Comparison of ENCODE assay signal across 1 cellular context in the genomic region with DNA sequence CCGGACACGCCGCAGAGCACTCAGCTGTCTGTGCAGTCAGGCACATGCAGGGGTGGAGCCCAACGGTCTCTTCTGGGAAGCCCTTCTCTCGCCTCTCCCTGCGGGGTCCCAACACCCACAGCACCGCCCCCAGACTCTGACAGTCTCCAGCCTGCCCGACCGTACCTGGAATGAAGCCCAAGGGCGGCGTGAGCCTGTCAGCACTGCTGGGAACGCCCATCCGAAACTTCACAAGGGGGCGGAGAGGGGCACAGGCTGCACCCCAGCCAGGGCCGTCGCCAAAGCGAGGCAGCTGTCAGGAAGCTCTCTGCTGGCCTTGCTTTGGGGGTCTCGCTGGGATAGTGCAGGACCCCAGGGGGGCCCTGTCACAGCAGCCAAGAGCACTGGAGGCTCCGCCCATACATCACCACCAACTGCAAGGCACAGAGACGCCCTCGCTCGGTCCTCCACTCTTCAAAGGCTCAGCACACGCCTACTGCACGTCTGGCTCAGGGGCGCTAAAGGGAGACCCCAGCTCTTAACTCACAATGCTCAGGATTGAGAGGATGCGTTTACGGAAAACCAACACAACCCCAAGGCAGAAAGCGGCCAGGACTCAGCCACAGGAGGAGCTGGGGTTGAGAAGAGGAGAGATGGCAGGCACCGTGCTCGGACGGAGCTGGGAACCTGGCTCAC.
TF ChIP-seq lines count a peak whose summit lies in the region.

No MANE protein-coding gene starts in this region.

TF ChIP-seq in H1, 55 proteins besides CTCF, POLR2A, EP300 and RAD21:
- TF ChIP-seq TCF12 (IDR thresholded peaks at IDR 0.05; ENCODE audit: low read depth, low read length) = no peak
